In genomic region chr2:164514491-164514890, GRCh38 we compare ENCODE assay signal across 1 cellular context.
TF ChIP-seq lines count a peak whose summit lies in the region.

No MANE protein-coding gene starts in this region.

TF ChIP-seq in HepG2, 621 proteins besides CTCF, POLR2A, EP300 and RAD21 (continued from another document and continues in another):
- TF ChIP-seq RBM39 (IDR thresholded peaks at IDR 0.05; ENCODE audit: low read depth, low read length, poor library complexity, severe bottlenecking): no peak
- no peak for TF ChIP-seq ELF1 (CRISPR knock-in tag; IDR thresholded peaks at IDR 0.05)
- no peak for TF ChIP-seq SOX6 (IDR thresholded peaks at IDR 0.05)
- TF ChIP-seq SOX6 (CRISPR knock-in tag; IDR thresholded peaks at IDR 0.05): peak; percentile 82
- no peak for TF ChIP-seq KDM5A (IDR thresholded peaks at IDR 0.05; ENCODE audit: borderline replicate concordance, low read length)
- TF ChIP-seq DNMT3B (CRISPR knock-in tag; conservative IDR thresholded peaks at IDR 0.05): no peak
- TF ChIP-seq SYNCRIP (IDR thresholded peaks at IDR 0.05; ENCODE audit: insufficient read depth, low read depth, low read length): no peak
- no peak for TF ChIP-seq ZNF558 (CRISPR knock-in tag; IDR thresholded peaks at IDR 0.05; ENCODE audit: borderline replicate concordance)
- no peak for TF ChIP-seq KMT2B (CRISPR knock-in tag; IDR thresholded peaks at IDR 0.05)
- peak; percentile 76 for TF ChIP-seq ZNF331 (CRISPR knock-in tag; IDR thresholded peaks at IDR 0.05)
- TF ChIP-seq ZBTB7A (CRISPR knock-in tag; IDR thresholded peaks at IDR 0.05): no peak
- no peak for TF ChIP-seq TBX3 (IDR thresholded peaks at IDR 0.05; ENCODE audit: borderline replicate concordance)
- 0 out of 2 replicates have a peak, but pooled peaks have one; percentile 23 for TF ChIP-seq NFIB (CRISPR knock-in tag; IDR thresholded peaks at IDR 0.05; ENCODE audit: borderline replicate concordance)
- 0 out of 2 replicates have a peak, but pooled peaks have one; percentile 16 for TF ChIP-seq GZF1 (CRISPR knock-in tag; IDR thresholded peaks at IDR 0.05)
- no peak for TF ChIP-seq ZNF619 (CRISPR knock-in tag; IDR thresholded peaks at IDR 0.05)
- TF ChIP-seq ZNF687 (CRISPR knock-in tag; IDR thresholded peaks at IDR 0.05): peak; percentile 45; the same call in 1 of the 2 replicates
- TF ChIP-seq ZNF747 (CRISPR knock-in tag; IDR thresholded peaks at IDR 0.05; ENCODE audit: borderline replicate concordance): peak; percentile 64; the same call in 1 of the 2 replicates
- TF ChIP-seq ZFP82 (CRISPR knock-in tag; IDR thresholded peaks at IDR 0.05; ENCODE audit: borderline replicate concordance): no peak
- no peak for TF ChIP-seq TAF15 (IDR thresholded peaks at IDR 0.05; ENCODE audit: low read depth, low read length, poor library complexity, severe bottlenecking)
- no peak for TF ChIP-seq MYC (CRISPR knock-in tag; IDR thresholded peaks at IDR 0.05; ENCODE audit: borderline replicate concordance)
- no peak for TF ChIP-seq NCOA2 (CRISPR knock-in tag; IDR thresholded peaks at IDR 0.05)
- TF ChIP-seq BORCS8-MEF2B (CRISPR knock-in tag; IDR thresholded peaks at IDR 0.05): no peak
- no peak for TF ChIP-seq NPAS2 (CRISPR knock-in tag; IDR thresholded peaks at IDR 0.05; ENCODE audit: borderline replicate concordance)
- TF ChIP-seq ZNF343 (CRISPR knock-in tag; IDR thresholded peaks at IDR 0.05): no peak
- TF ChIP-seq FOXP4 (CRISPR knock-in tag; IDR thresholded peaks at IDR 0.05): 0 out of 2 replicates have a peak, but pooled peaks have one; percentile 21
- no peak for TF ChIP-seq ZNF12 (CRISPR knock-in tag; IDR thresholded peaks at IDR 0.05)
- peak; percentile 17; the same call in 1 of the 2 replicates for TF ChIP-seq JUN (CRISPR knock-in tag; IDR thresholded peaks at IDR 0.05)
- no peak for TF ChIP-seq ZNF580 (CRISPR knock-in tag; IDR thresholded peaks at IDR 0.05; ENCODE audit: borderline replicate concordance, low read depth)
- TF ChIP-seq ZSCAN21 (CRISPR knock-in tag; IDR thresholded peaks at IDR 0.05; ENCODE audit: borderline replicate concordance): no peak
- no peak for TF ChIP-seq PREB (CRISPR knock-in tag; IDR thresholded peaks at IDR 0.05)
- TF ChIP-seq MTF2 (CRISPR knock-in tag; IDR thresholded peaks at IDR 0.05; ENCODE audit: borderline replicate concordance): no peak
- TF ChIP-seq PTBP1 (IDR thresholded peaks at IDR 0.05; ENCODE audit: low read depth, low read length, poor library complexity, severe bottlenecking): no peak
- TF ChIP-seq SMARCC2 (IDR thresholded peaks at IDR 0.05): no peak
- TF ChIP-seq ZNF30 (CRISPR knock-in tag; IDR thresholded peaks at IDR 0.05): no peak
- TF ChIP-seq ZNF574 (CRISPR knock-in tag; IDR thresholded peaks at IDR 0.05): no peak
- TF ChIP-seq ATF5 (CRISPR knock-in tag; IDR thresholded peaks at IDR 0.05; ENCODE audit: low read depth): no peak
- TF ChIP-seq MATR3 (CRISPR knock-in tag; IDR thresholded peaks at IDR 0.05): no peak
- no peak for TF ChIP-seq ZNF451 (CRISPR knock-in tag; IDR thresholded peaks at IDR 0.05)
- TF ChIP-seq DDIT3 (CRISPR knock-in tag; IDR thresholded peaks at IDR 0.05): no peak
- TF ChIP-seq HES4 (CRISPR knock-in tag; IDR thresholded peaks at IDR 0.05; ENCODE audit: borderline replicate concordance): no peak
- TF ChIP-seq REXO4 (CRISPR knock-in tag; IDR thresholded peaks at IDR 0.05; ENCODE audit: borderline replicate concordance): no peak
- TF ChIP-seq ZNF17 (CRISPR knock-in tag; IDR thresholded peaks at IDR 0.05): no peak
- peak; percentile 75; the same call in 1 of the 2 replicates for TF ChIP-seq NFIC (IDR thresholded peaks at IDR 0.05; ENCODE audit: low read length)
- no peak for TF ChIP-seq PHB2 (IDR thresholded peaks at IDR 0.05; ENCODE audit: partially characterized antibody)
- TF ChIP-seq CEBPG (CRISPR knock-in tag; IDR thresholded peaks at IDR 0.05): no peak
- no peak for TF ChIP-seq ELK4 (CRISPR knock-in tag; IDR thresholded peaks at IDR 0.05; ENCODE audit: borderline replicate concordance)
- no peak for TF ChIP-seq ONECUT2 (CRISPR knock-in tag; IDR thresholded peaks at IDR 0.05)
- TF ChIP-seq ZNF788 (CRISPR knock-in tag; IDR thresholded peaks at IDR 0.05; ENCODE audit: borderline replicate concordance): no peak
- no peak for TF ChIP-seq XBP1 (CRISPR knock-in tag; IDR thresholded peaks at IDR 0.05)
- 0 out of 2 replicates have a peak, but pooled peaks have one; percentile 10 for TF ChIP-seq ZFX (CRISPR knock-in tag; IDR thresholded peaks at IDR 0.05; ENCODE audit: low read depth)
- no peak for TF ChIP-seq ZNF207 (IDR thresholded peaks at IDR 0.05; ENCODE audit: borderline replicate concordance)
- no peak for TF ChIP-seq NR2C2 (CRISPR knock-in tag; IDR thresholded peaks at IDR 0.05; ENCODE audit: borderline replicate concordance)
- TF ChIP-seq FOXM1 (CRISPR knock-in tag; IDR thresholded peaks at IDR 0.05): no peak
- TF ChIP-seq TFDP1 (CRISPR knock-in tag; IDR thresholded peaks at IDR 0.05; ENCODE audit: borderline replicate concordance): no peak
- no peak for TF ChIP-seq SRSF4 (IDR thresholded peaks at IDR 0.05; ENCODE audit: low read depth, low read length, poor library complexity, severe bottlenecking)
- no peak for TF ChIP-seq KAT2B (IDR thresholded peaks at IDR 0.05; ENCODE audit: borderline replicate concordance, low read depth, low read length)
- peak; percentile 46; the same call in 1 of the 2 replicates for TF ChIP-seq KAT8 (CRISPR knock-in tag; IDR thresholded peaks at IDR 0.05)
- TF ChIP-seq SAP130 (CRISPR knock-in tag; IDR thresholded peaks at IDR 0.05; ENCODE audit: low read depth): no peak
- no peak for TF ChIP-seq CREB3 (CRISPR knock-in tag; IDR thresholded peaks at IDR 0.05)
- no peak for TF ChIP-seq ZNF136 (CRISPR knock-in tag; IDR thresholded peaks at IDR 0.05; ENCODE audit: low read depth)
